Comparison of ENCODE assay signal across 1 cellular context in the genomic region with DNA sequence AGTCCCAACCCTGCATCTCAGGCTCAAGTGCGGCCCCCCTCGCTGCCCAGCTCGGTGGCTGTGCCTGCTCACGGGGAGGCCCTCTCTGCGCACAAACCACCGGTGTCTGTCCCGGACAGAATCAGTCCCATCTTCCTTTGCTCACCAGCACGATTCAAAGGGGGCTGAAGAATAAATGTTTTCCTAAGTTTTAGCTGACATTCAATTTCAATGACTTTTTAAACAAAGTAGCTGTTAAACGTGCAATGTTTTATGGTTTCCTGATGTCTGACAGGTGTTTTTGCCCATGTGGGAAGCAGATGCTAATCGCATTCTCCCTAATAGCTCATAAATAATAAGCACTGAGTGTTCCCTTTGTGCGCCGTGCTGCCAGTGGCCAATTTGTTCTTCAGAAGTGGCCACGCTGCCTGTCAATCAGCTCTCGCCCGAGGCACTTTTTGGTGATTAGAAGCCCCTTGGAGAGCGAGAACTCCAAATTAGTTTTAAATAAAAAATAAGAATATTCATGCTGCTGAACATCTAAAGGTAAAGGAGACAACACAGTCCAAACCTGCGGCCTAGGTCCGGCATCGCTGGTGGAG.
TF ChIP-seq lines count a peak whose summit lies in the region.

No MANE protein-coding gene starts in this region.

TF ChIP-seq in GM23338, 12 proteins besides CTCF, POLR2A, EP300 and RAD21:
- TF ChIP-seq, protein P1, sequence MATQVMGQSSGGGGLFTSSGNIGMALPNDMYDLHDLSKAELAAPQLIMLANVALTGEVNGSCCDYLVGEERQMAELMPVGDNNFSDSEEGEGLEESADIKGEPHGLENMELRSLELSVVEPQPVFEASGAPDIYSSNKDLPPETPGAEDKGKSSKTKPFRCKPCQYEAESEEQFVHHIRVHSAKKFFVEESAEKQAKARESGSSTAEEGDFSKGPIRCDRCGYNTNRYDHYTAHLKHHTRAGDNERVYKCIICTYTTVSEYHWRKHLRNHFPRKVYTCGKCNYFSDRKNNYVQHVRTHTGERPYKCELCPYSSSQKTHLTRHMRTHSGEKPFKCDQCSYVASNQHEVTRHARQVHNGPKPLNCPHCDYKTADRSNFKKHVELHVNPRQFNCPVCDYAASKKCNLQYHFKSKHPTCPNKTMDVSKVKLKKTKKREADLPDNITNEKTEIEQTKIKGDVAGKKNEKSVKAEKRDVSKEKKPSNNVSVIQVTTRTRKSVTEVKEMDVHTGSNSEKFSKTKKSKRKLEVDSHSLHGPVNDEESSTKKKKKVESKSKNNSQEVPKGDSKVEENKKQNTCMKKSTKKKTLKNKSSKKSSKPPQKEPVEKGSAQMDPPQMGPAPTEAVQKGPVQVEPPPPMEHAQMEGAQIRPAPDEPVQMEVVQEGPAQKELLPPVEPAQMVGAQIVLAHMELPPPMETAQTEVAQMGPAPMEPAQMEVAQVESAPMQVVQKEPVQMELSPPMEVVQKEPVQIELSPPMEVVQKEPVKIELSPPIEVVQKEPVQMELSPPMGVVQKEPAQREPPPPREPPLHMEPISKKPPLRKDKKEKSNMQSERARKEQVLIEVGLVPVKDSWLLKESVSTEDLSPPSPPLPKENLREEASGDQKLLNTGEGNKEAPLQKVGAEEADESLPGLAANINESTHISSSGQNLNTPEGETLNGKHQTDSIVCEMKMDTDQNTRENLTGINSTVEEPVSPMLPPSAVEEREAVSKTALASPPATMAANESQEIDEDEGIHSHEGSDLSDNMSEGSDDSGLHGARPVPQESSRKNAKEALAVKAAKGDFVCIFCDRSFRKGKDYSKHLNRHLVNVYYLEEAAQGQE (IDR thresholded peaks at IDR 0.05; ENCODE audit: unreplicated experiment): no peak
- TF ChIP-seq NANOG (IDR thresholded peaks at IDR 0.05; ENCODE audit: borderline replicate concordance) (no peak), STAT1 (IDR thresholded peaks at IDR 0.05; ENCODE audit: unreplicated experiment) (no peak), EZH2 (IDR thresholded peaks at IDR 0.05; ENCODE audit: low read depth, unreplicated experiment) (no peak), ZNF114 (CRISPR knock-in tag; IDR thresholded peaks at IDR 0.05) (no peak), JUNB (IDR thresholded peaks at IDR 0.05; ENCODE audit: unreplicated experiment) (no peak), ZNF331 (CRISPR knock-in tag; IDR thresholded peaks at IDR 0.05; ENCODE audit: low read depth) (no peak), ETS1 (IDR thresholded peaks at IDR 0.05) (no peak), CREB1 (CRISPR knock-in tag; IDR thresholded peaks at IDR 0.05; ENCODE audit: low read depth) (no peak), EZH2phosphoT487 (IDR thresholded peaks at IDR 0.05; ENCODE audit: unreplicated experiment) (no peak), ZNF462 (CRISPR knock-in tag; IDR thresholded peaks at IDR 0.05) (no peak), POLR2AphosphoS5 (IDR thresholded peaks at IDR 0.05; ENCODE audit: low read depth) (no peak)
